ENCODE assay signal across 15 cellular contexts in the genomic region with DNA sequence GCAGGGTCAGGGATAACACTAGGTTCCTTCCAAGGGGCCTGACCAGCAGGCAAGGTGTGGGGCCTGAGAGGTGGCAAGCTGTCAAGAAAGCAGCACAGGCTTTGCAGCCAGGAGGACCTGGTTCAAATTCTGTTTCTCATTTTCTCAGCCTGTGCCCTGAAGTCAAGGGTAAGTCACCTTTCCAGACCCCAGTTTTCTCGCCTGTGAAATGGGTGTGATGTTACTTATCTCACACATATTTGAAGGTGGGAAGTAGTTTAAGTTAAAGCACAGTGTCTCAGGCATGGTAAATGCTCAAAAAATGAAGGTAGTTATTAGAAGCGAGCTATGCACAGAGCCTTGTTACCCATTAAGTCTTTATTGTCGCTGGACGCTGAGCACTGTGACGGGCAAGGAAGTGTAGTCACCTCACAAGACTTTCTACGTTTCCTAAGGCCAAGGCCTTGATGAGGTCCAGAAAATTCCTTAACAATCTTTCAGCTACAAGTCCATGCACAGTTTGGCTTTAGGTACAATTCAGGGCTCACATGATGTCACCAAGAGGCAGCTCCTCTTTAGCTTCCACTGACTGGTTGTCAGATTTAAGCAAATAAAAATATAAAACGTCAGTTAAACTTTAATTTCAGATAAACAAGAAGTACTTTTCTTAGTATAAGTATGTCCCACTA.
DNase-seq lines count a peak whose midpoint lies in the region; FAIRE-seq and TF ChIP-seq lines count a peak whose summit lies in the region.
"Had no signal": no experiment of that assay in that cellular context is flagged by ENCODE, and none has a peak within 500 bp of the region (broad histone marks: within the 10 kb centered on the region; RNA-seq: fewer than 3 reads in every experiment).

No MANE protein-coding gene starts in this region.

- DNase-seq in kidney tubule cell (ENCODE audit: low spot score) (peak; percentile 58), progenitor cell of endocrine pancreas (ENCODE audit: low spot score, unreplicated experiment) (no peak), foreskin melanocyte (no peak), small intestine (no peak), NCI-H1092 (lab: John Stamatoyannopoulos, UW) (no peak), glutamatergic neuron (no peak)
- DNase-seq: C1 segment of cervical spinal cord, GDM1, GOT3, NCI-H1417 treated with DMSO at 0.1 percent for 48 hours, RPMI8226 had no signal

- peak overlapping the region; percentile 66 for H3K27ac Mint-ChIP-seq in progenitor cell of endocrine pancreas
- H3K27ac Mint-ChIP-seq in glutamatergic neuron (ENCODE audit: unreplicated experiment): no peak overlapping the region

- H3K9me3 ChIP-seq in BLaER1 treated with 17β-estradiol and CSF1 and Interleukin-3, amounts not matched to agents 10 nM and 100 nM (replicated peaks in 1 of 11): no peaks in the 10 kb centered on the region
- H3K9me3 ChIP-seq in small intestine (ENCODE audit: control insufficient read depth, low read depth): no peaks in the 10 kb centered on the region
- H3K9me3 ChIP-seq: A549 had no signal

- TF ChIP-seq CTCF in VCaP (conservative IDR thresholded peaks at IDR 0.05) (no peak), progenitor cell of endocrine pancreas (IDR thresholded peaks at IDR 0.05; ENCODE audit: unreplicated experiment) (no peak), glutamatergic neuron (IDR thresholded peaks at IDR 0.05; ENCODE audit: partially characterized antibody, unreplicated experiment) (no peak)

- H3K4me1 Mint-ChIP-seq in progenitor cell of endocrine pancreas (ENCODE audit: low read depth): peaks cover 8% of the 10 kb centered on the region
- H3K4me1 Mint-ChIP-seq in glutamatergic neuron (ENCODE audit: low read depth, unreplicated experiment): peaks cover 25% of the 10 kb centered on the region

- no peak overlapping the region for H3K4me3 Mint-ChIP-seq in progenitor cell of endocrine pancreas (ENCODE audit: low read depth)
- no peak overlapping the region for H3K4me3 Mint-ChIP-seq in glutamatergic neuron (ENCODE audit: unreplicated experiment)

- no peak for FAIRE-seq in small intestine (lab: Jason Lieb, UNC)
- FAIRE-seq: A549 had no signal

- H3K9me3 Mint-ChIP-seq in progenitor cell of endocrine pancreas (ENCODE audit: low read depth): no peaks in the 10 kb centered on the region
- peaks cover 7% of the 10 kb centered on the region for H3K9me3 Mint-ChIP-seq in glutamatergic neuron (ENCODE audit: unreplicated experiment)

- no peaks in the 10 kb centered on the region for H4K20me1 ChIP-seq in BLaER1 treated with 17β-estradiol and CSF1 and Interleukin-3, amounts not matched to agents 10 nM and 100 nM

- peaks cover 27% of the 10 kb centered on the region for H3K27me3 Mint-ChIP-seq in progenitor cell of endocrine pancreas
- H3K27me3 Mint-ChIP-seq in glutamatergic neuron (ENCODE audit: unreplicated experiment): no peaks in the 10 kb centered on the region

- H3K4me1 ChIP-seq in BLaER1 treated with 17β-estradiol and CSF1 and Interleukin-3, amounts not matched to agents 10 nM and 100 nM: peaks cover 36 to 60% (median 53%) of the 10 kb centered on the region in 10 experiments
- H3K4me1 ChIP-seq in small intestine (ENCODE audit: control insufficient read depth in 2 of 2, insufficient read depth in 1 of 2, low read depth in 1 of 2, low read length in 1 of 2): no peaks in the 10 kb centered on the region
- H3K4me1 ChIP-seq: A549 had no signal

- no peak overlapping the region for H3K9ac ChIP-seq in BLaER1 treated with 17β-estradiol and CSF1 and Interleukin-3, amounts not matched to agents 10 nM and 100 nM
- H3K9ac ChIP-seq: KMS-11 had no signal

- peak overlapping the region in 8 of 11 experiments; percentile 8 to 95 (median 68); a peak in 14 of 22 replicates for H3K4me2 ChIP-seq in BLaER1 treated with 17β-estradiol and CSF1 and Interleukin-3, amounts not matched to agents 10 nM and 100 nM
- H3K4me2 ChIP-seq: A549, KMS-11 had no signal

- no peak overlapping the region for H3K27ac ChIP-seq in BLaER1 treated with 17β-estradiol and CSF1 and Interleukin-3, amounts not matched to agents 10 nM and 100 nM
- H3K27ac ChIP-seq in VCaP (peak overlapping the region; percentile 85), small intestine (ENCODE audit: low read depth in 1 of 2, low read length in 1 of 2) (no peak overlapping the region)
- H3K27ac ChIP-seq: A549, KMS-11 had no signal

- no peak overlapping the region for H3K4me3 ChIP-seq in BLaER1 treated with 17β-estradiol and CSF1 and Interleukin-3, amounts not matched to agents 10 nM and 100 nM
- no peak overlapping the region for H3K4me3 ChIP-seq in small intestine (ENCODE audit: low read depth in 1 of 2, low read length in 2 of 2)
- H3K4me3 ChIP-seq: A549 had no signal

- H3K27me3 ChIP-seq in BLaER1 treated with 17β-estradiol and CSF1 and Interleukin-3, amounts not matched to agents 10 nM and 100 nM: no peaks in the 10 kb centered on the region
- H3K27me3 ChIP-seq in small intestine (ENCODE audit: control insufficient read depth in 2 of 2, insufficient read depth in 2 of 2, low read length in 2 of 2): no peaks in the 10 kb centered on the region

- no peaks in the 10 kb centered on the region for H3K36me3 Mint-ChIP-seq in progenitor cell of endocrine pancreas (ENCODE audit: insufficient read depth)
- no peaks in the 10 kb centered on the region for H3K36me3 Mint-ChIP-seq in glutamatergic neuron (ENCODE audit: unreplicated experiment)

- WGBS in small intestine, 3 donors: 81 to 89% (median 84%) methylated on average over 7 of the region's 7 CpGs

- no peaks in the 10 kb centered on the region for H3K36me3 ChIP-seq in BLaER1 treated with 17β-estradiol and CSF1 and Interleukin-3, amounts not matched to agents 10 nM and 100 nM
- H3K36me3 ChIP-seq in small intestine (ENCODE audit: control insufficient read depth in 2 of 2, insufficient read depth in 2 of 2, low read length in 2 of 2): no peaks in the 10 kb centered on the region
